In the genomic region with DNA sequence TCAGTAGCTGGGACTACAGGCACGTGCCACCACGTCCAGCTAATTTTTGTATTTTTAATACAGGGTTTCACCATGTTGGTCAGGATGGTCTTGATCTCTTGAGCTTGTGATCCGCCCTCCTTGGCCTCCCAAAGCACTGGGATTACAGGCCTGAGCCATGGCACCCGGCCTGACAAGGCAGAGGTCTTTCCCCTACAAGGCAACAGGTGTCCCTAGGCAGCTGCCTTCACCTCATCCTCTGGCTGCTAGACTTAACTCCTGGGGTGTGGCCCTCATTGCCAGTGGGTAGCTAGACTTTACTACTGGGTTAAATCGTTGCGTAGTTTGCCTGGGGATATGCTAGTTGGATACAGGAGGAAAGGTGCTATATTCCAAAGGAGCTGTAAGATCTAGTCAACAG, we compare ENCODE assay signal across 32 cellular contexts.
"Had no signal": no experiment of that assay in that cellular context is flagged by ENCODE, and none has a peak within 500 bp of the region (broad histone marks: within the 10 kb centered on the region; RNA-seq: fewer than 3 reads in every experiment).

No MANE protein-coding gene starts in this region.

- H3K4me2 ChIP-seq: PC-9 had no signal

- H3K36me3 ChIP-seq: brain microvascular endothelial cell, WERI-Rb-1 had no signal

- H3K9me3 Mint-ChIP-seq: activated CD4-positive, alpha-beta memory T cell treated with anti-CD3 and anti-CD28 coated beads, Interleukin-2, amount 10 ng/mL, durations not matched to agents 7 days and 5 days; central memory CD8-positive, alpha-beta T cell had no signal

- H3K4me3 ChIP-seq: K562, PC-9 had no signal

- H2AFZ ChIP-seq: PC-9 had no signal

- H3K27ac Mint-ChIP-seq: activated CD4-positive, alpha-beta memory T cell treated with anti-CD3 and anti-CD28 coated beads, Interleukin-2, amount 10 ng/mL, durations not matched to agents 7 days and 5 days; activated naive CD8-positive, alpha-beta T cell treated with anti-CD3 and anti-CD28 coated beads for 36 hours had no signal

- DNase-seq: activated CD4-positive, alpha-beta memory T cell treated with anti-CD3 and anti-CD28 coated beads, Interleukin-2, amount 10 ng/mL, durations not matched to agents 7 days and 5 days; activated CD4-positive, alpha-beta T cell treated with anti-CD3 and anti-CD28 coated beads for 1 hour; activated CD4-positive, alpha-beta T cell treated with anti-CD3 and anti-CD28 coated beads for 48 hours; activated CD4-positive, CD25-positive, alpha-beta regulatory T cell; activated effector memory CD4-positive, alpha-beta T cell treated with Interleukin-2 at 50 U/mL for 16 hours; activated naive CD4-positive, alpha-beta T cell treated with anti-CD3 and anti-CD28 coated beads, Interleukin-2, amount 50 U/mL, for 16 hours; activated naive CD8-positive, alpha-beta T cell treated with anti-CD3 and anti-CD28 coated beads for 36 hours; activated T-cell treated with anti-CD3 and anti-CD28 coated beads, Interleukin-2, amount 50 U/mL, for 48 hours; amniotic stem cell; aorta; brain microvascular endothelial cell; Karpas-422; NCI-H1048; NCI-H1105 treated with DMSO at 0.1 percent for 48 hours; NCI-H1436; NCI-H1694; NCI-H1930; NCI-H2081 treated with DMSO at 0.1 percent for 48 hours; NCI-H345; NCI-H526; NCI-H748 treated with DMSO at 0.1 percent for 48 hours; NK-92 treated with Interleukin-12 subunit alpha and Interleukin-12 subunit beta, amount 100 ng/mL, for 24 hours; PC-9; SIG-M5; SW 1271; T-helper 1 cell; T1000; WERI-Rb-1 had no signal

- ATAC-seq: K562, Right ventricle myocardium inferior had no signal

- H3K27me3 ChIP-seq: brain microvascular endothelial cell had no signal

- H3K36me3 Mint-ChIP-seq: activated naive CD8-positive, alpha-beta T cell treated with anti-CD3 and anti-CD28 coated beads for 36 hours had no signal

- H3K4me3 Mint-ChIP-seq: activated CD4-positive, alpha-beta memory T cell treated with anti-CD3 and anti-CD28 coated beads, Interleukin-2, amount 10 ng/mL, durations not matched to agents 7 days and 5 days; activated naive CD8-positive, alpha-beta T cell treated with anti-CD3 and anti-CD28 coated beads for 36 hours; central memory CD8-positive, alpha-beta T cell had no signal

- H3K4me1 Mint-ChIP-seq: activated CD4-positive, alpha-beta memory T cell treated with anti-CD3 and anti-CD28 coated beads, Interleukin-2, amount 10 ng/mL, durations not matched to agents 7 days and 5 days; activated naive CD8-positive, alpha-beta T cell treated with anti-CD3 and anti-CD28 coated beads for 36 hours; central memory CD8-positive, alpha-beta T cell had no signal

- H3K27ac ChIP-seq: PC-9, RWPE1, WERI-Rb-1 had no signal
